31 cellular contexts compared by ENCODE assay signal in genomic region chr16:55373489-55373832, GRCh38. TPM values are rescaled to one million over a fixed set of nuclear protein-coding genes. Genes with fewer than 3 reads are reported as not detected.
"Had no signal": no experiment of that assay in that cellular context is flagged by ENCODE, and none has a peak within 500 bp of the region (broad histone marks: within the 10 kb centered on the region; RNA-seq: fewer than 3 reads in every experiment).

No MANE protein-coding gene starts in this region.

- H3K27me3 ChIP-seq: testis had no signal

- DNase-seq: activated CD4-positive, alpha-beta memory T cell treated with anti-CD3 and anti-CD28 coated beads for 36 hours; activated CD4-positive, alpha-beta T cell treated with anti-CD3 and anti-CD28 coated beads, Interleukin-2, amount 10 ng/mL, durations not matched to agents 24 days and 14 days; activated CD4-positive, CD25-positive, alpha-beta regulatory T cell treated with anti-CD3 and anti-CD28 coated beads, Interleukin-2, amount 50 U/mL, for 72 hours; activated CD8-positive, alpha-beta memory T cell treated with anti-CD3 and anti-CD28 coated beads, Interleukin-2, amount 50 U/mL, for 4 hours; activated gamma-delta T cell; activated naive CD4-positive, alpha-beta T cell treated with anti-CD3 and anti-CD28 coated beads, Interleukin-2, amount 50 U/mL, for 16 hours; activated T-cell treated with anti-CD3 and anti-CD28 coated beads, Interleukin-2, amount 50 U/mL, for 24 hours; amniotic stem cell; central memory CD4-positive, alpha-beta T cell; esophagus squamous epithelium; foreskin melanocyte; mammary epithelial cell; naive B cell; nephron progenitor cell; nucleus accumbens; stimulated activated CD4-positive, alpha-beta T cell treated with anti-CD3 and anti-CD28 coated beads, Interleukin-2, amount 100 ng/mL, for 48 hours; stimulated activated naive CD4-positive, alpha-beta T cell treated with Interleukin-2 at 50 U/mL for 16 hours; testis; transverse colon had no signal

- H3K4me1 ChIP-seq: pancreas, prostate gland, testis, transverse colon had no signal

- H3K27ac ChIP-seq: epithelial cell of prostate, esophagus squamous epithelium, pancreas, prostate gland, testis, transverse colon had no signal

- ATAC-seq: pancreas had no signal

- H3K9me3 ChIP-seq: esophagus squamous epithelium, pancreas, prostate gland, testis, transverse colon had no signal

- H3K36me3 ChIP-seq: esophagus squamous epithelium, pancreas, prostate gland, transverse colon had no signal

- FAIRE-seq: astrocyte, endometrium, islet of Langerhans, pancreas, TTC549, urothelium cell line had no signal

- H3K4me3 ChIP-seq: esophagus squamous epithelium, pancreas, prostate gland, testis, transverse colon had no signal

RNA-seq across cellular contexts. Expression of gene IRX6, which starts 49.5 kb away (rescaled TPM):
- total RNA-seq: activated CD4-positive, alpha-beta memory T cell treated with anti-CD3 and anti-CD28 coated beads for 36 hours; activated CD4-positive, alpha-beta T cell treated with anti-CD3 and anti-CD28 coated beads, Interleukin-2, amount 10 ng/mL, durations not matched to agents 24 days and 14 days; activated CD8-positive, alpha-beta memory T cell treated with anti-CD3 and anti-CD28 coated beads for 36 hours; astrocyte; glomerular endothelial cell; liver; mammary epithelial cell; T-helper 1 cell treated with Interleukin-12 subunit alpha and Interleukin-12 subunit beta and Interleukin-4 antibody, amounts not matched to agents 30 ng/mL and 1 ng/mL, for 36 hours had no signal
- polyA plus RNA-seq: liver had no signal
